Comparison of ENCODE assay signal across 23 cellular contexts in the genomic region with DNA sequence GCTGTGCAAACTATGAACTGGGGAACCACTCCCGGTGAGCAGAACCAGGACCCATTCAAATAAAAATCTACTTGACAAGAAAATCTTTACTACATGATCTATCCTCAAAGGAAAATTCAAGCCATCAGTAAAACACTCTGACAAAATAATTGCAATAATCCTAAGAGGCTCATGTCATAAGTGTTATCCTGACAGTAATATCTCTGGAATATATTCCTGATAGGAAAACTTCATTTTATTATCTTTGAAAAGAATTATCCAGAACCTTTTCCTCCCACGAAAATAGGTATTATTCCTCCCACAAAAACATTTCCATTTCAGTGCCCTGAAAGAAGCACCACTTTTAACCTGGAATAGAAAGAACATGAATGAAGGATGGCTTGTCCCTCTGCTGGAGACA.
DNase-seq lines count a peak whose midpoint lies in the region; ATAC-seq and TF ChIP-seq lines count a peak whose summit lies in the region.
"Had no signal": no experiment of that assay in that cellular context is flagged by ENCODE, and none has a peak within 500 bp of the region (broad histone marks: within the 10 kb centered on the region; RNA-seq: fewer than 3 reads in every experiment).

No MANE protein-coding gene starts in this region.

- H3K4me1 ChIP-seq in naive thymus-derived CD4-positive, alpha-beta T cell (ENCODE audit: control insufficient read depth in 2 of 2, insufficient read depth in 2 of 2, low read length in 2 of 2) = no peaks in the 10 kb centered on the region
- H3K4me1 ChIP-seq: BE2C, BLaER1 had no signal

- CTCF ChIA-PET in naive thymus-derived CD4-positive, alpha-beta T cell (lab: Charles Lee) = no interaction called here

- ATAC-seq in naive thymus-derived CD4-positive, alpha-beta T cell = no peak
- no peak for ATAC-seq in omental fat pad (ENCODE audit: low FRiP score)
- ATAC-seq: GM12878 had no signal

- H3K27me3 ChIP-seq in naive thymus-derived CD4-positive, alpha-beta T cell (ENCODE audit: control insufficient read depth in 2 of 2, insufficient read depth in 2 of 2, low read length in 2 of 2) = no peaks in the 10 kb centered on the region
- H3K27me3 ChIP-seq: BE2C, BLaER1 had no signal

- H3K27me3 Mint-ChIP-seq in chondrocyte (ENCODE audit: low read depth) (no peaks in the 10 kb centered on the region), osteocyte (ENCODE audit: unreplicated experiment) (no peaks in the 10 kb centered on the region)
- H3K27me3 Mint-ChIP-seq in naive thymus-derived CD4-positive, alpha-beta T cell = no peaks in the 10 kb centered on the region
- H3K27me3 Mint-ChIP-seq: CD4-positive, alpha-beta memory T cell; CD4-positive, CD25-positive, alpha-beta regulatory T cell; CD8-positive, alpha-beta memory T cell had no signal

- H3K27ac Mint-ChIP-seq in chondrocyte (ENCODE audit: unreplicated experiment) (no peak overlapping the region), osteocyte (ENCODE audit: unreplicated experiment) (peak overlapping the region; percentile 66)
- H3K27ac Mint-ChIP-seq in naive thymus-derived CD4-positive, alpha-beta T cell = no peak overlapping the region
- H3K27ac Mint-ChIP-seq: CD14-positive monocyte; CD4-positive, alpha-beta memory T cell; CD4-positive, CD25-positive, alpha-beta regulatory T cell; CD8-positive, alpha-beta memory T cell had no signal

- no peak overlapping the region for H3K27ac ChIP-seq in naive thymus-derived CD4-positive, alpha-beta T cell (ENCODE audit: low read depth, low read length)
- H3K27ac ChIP-seq: BLaER1 had no signal

- H3K36me3 ChIP-seq in naive thymus-derived CD4-positive, alpha-beta T cell (ENCODE audit: control insufficient read depth in 2 of 3, insufficient read depth in 3 of 3, low read length in 3 of 3) = no peaks in the 10 kb centered on the region
- H3K36me3 ChIP-seq: BE2C, BLaER1 had no signal

- intact Hi-C loops in naive thymus-derived CD4-positive, alpha-beta T cell (cut with micrococcal nuclease) = no loop called here

- H3K9me3 ChIP-seq in naive thymus-derived CD4-positive, alpha-beta T cell (ENCODE audit: control insufficient read depth in 2 of 3, low read length in 3 of 3) = no peaks in the 10 kb centered on the region
- H3K9me3 ChIP-seq: BE2C, BLaER1 had no signal

- no peaks in the 10 kb centered on the region for H3K36me3 Mint-ChIP-seq in chondrocyte (ENCODE audit: low read depth)
- H3K36me3 Mint-ChIP-seq in osteocyte (ENCODE audit: unreplicated experiment) = no peaks in the 10 kb centered on the region
- H3K36me3 Mint-ChIP-seq in naive thymus-derived CD4-positive, alpha-beta T cell = no peaks in the 10 kb centered on the region
- H3K36me3 Mint-ChIP-seq: CD14-positive monocyte; CD4-positive, alpha-beta memory T cell; CD4-positive, CD25-positive, alpha-beta regulatory T cell; CD8-positive, alpha-beta memory T cell had no signal

- H3K4me1 Mint-ChIP-seq in chondrocyte (ENCODE audit: low read depth) (peaks cover 14% of the 10 kb centered on the region), osteocyte (ENCODE audit: unreplicated experiment) (peaks cover 15% of the 10 kb centered on the region)
- H3K4me1 Mint-ChIP-seq in naive thymus-derived CD4-positive, alpha-beta T cell = no peaks in the 10 kb centered on the region
- H3K4me1 Mint-ChIP-seq: CD14-positive monocyte; CD4-positive, alpha-beta memory T cell; CD4-positive, CD25-positive, alpha-beta regulatory T cell; CD8-positive, alpha-beta memory T cell had no signal

- no peak overlapping the region for H3K4me3 ChIP-seq in naive thymus-derived CD4-positive, alpha-beta T cell (ENCODE audit: low read length)
- H3K4me3 ChIP-seq: BLaER1, GM12878 had no signal

- TF ChIP-seq CTCF in chondrocyte (IDR thresholded peaks at IDR 0.05) (peak; percentile 46), osteocyte (IDR thresholded peaks at IDR 0.05) (peak; percentile 28), omental fat pad (IDR thresholded peaks at IDR 0.05) (no peak)

- H3K9me3 Mint-ChIP-seq in chondrocyte (ENCODE audit: low read depth) = peaks cover 11% of the 10 kb centered on the region
- peaks cover 21% of the 10 kb centered on the region for H3K9me3 Mint-ChIP-seq in osteocyte (ENCODE audit: unreplicated experiment)
- peaks cover 2 to 27% (median 15%) of the 10 kb centered on the region in 11 donors for H3K9me3 Mint-ChIP-seq in naive thymus-derived CD4-positive, alpha-beta T cell

- H3K4me3 Mint-ChIP-seq in chondrocyte (ENCODE audit: unreplicated experiment) = no peak overlapping the region
- no peak overlapping the region for H3K4me3 Mint-ChIP-seq in osteocyte (ENCODE audit: unreplicated experiment)
- H3K4me3 Mint-ChIP-seq in naive thymus-derived CD4-positive, alpha-beta T cell = no peak overlapping the region
- H3K4me3 Mint-ChIP-seq: CD14-positive monocyte; CD4-positive, alpha-beta memory T cell; CD4-positive, CD25-positive, alpha-beta regulatory T cell; CD8-positive, alpha-beta memory T cell had no signal

- POLR2A ChIA-PET in naive thymus-derived CD4-positive, alpha-beta T cell (lab: Charles Lee) = no interaction called here

- DNase-seq in chondrocyte (ENCODE audit: low spot score) (no peak), osteocyte (ENCODE audit: extremely low spot score, unreplicated experiment) (no peak), omental fat pad (ENCODE audit: low spot score) (no peak), NCI-H1436 (lab: John Stamatoyannopoulos, UW) (no peak)
- DNase-seq in naive thymus-derived CD4-positive, alpha-beta T cell = no peak
- DNase-seq: 8988T; ACHN; BE2C; C1 segment of cervical spinal cord; CD4-positive, alpha-beta memory T cell; CD4-positive, CD25-positive, alpha-beta regulatory T cell; CD8-positive, alpha-beta memory T cell; COR-L47; DMS 273 treated with DMSO at 0.1 percent for 48 hours; DMS153; DMS53; DMS79; DND-41; EL; GDM1 had no signal

Comparison
In these comparisons a context has a peak if more than half of its experiments do, and no peak if none do; other contexts are left out.
1. CTCF ChIP-seq: peak in chondrocyte (single experiment) and osteocyte (single experiment); none in omental fat pad (0 of 3).